8 cellular contexts compared by ENCODE assay signal in the genomic region with DNA sequence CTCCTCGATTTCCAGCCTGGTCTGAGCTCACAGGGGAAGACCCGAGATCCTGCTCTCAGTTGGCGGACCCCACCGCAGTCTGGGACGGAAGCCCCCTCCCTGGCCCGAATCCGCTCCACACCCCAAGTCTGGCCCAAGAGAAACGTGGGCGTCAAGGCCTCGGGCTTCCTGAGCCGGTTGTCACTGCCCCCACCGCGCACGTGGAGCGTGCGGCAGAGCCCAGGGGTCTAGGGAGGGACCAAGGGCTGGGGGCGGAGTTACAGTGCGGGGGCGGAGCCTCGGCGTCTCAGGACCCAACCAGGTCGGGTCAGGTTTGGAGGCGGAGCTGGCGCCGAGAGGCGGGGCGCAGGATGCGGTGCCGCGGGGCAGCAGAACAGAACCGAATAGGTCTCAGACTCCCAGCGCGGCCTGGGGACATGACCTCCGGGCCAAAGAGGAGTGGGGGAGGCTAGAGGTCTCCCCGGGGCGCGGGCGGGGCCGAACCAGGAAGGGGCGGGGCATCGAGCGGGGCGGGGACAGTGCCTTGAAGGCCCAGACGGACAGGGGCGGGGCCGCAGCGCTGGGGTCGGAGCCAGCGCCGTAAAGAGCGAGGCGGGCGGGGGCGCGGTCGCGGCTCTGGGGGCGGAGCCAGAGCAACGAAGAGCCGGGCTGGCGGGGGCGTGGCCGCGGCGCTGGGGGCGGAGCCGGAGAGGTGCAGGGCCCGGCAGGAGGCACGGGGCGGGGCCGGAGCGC. TPM values are rescaled to one million over a fixed set of nuclear protein-coding genes. Genes with fewer than 3 reads are reported as not detected.
A peak's percentile ranks its signal among the peaks of the same experiment; 100 is the strongest.
DNase-seq lines count a peak whose midpoint lies in the region; ATAC-seq and TF ChIP-seq lines count a peak whose summit lies in the region.

No MANE protein-coding gene starts in this region.

- intact Hi-C loops in right lobe of liver (cut with DNase I) = no loop called here

- WGBS in right lobe of liver (ENCODE audit: insufficient coverage, low coverage, low lambda C conversion rate, missing lambda C conversion rate) = 2% methylated on average over 35 of the region's 72 CpGs

- TF ChIP-seq CTCF in right lobe of liver (IDR thresholded peaks at IDR 0.05) = no peak

- H3K27me3 ChIP-seq in right lobe of liver = no peaks in the 10 kb centered on the region

- H3K27ac ChIP-seq in right lobe of liver = peak overlapping the region in 1 of 3 donors; percentile 40

- peak; percentile 62 for ATAC-seq in GM19035 (IDR thresholded peaks at IDR 0.05; ENCODE audit: unreplicated experiment)
- ATAC-seq in HG03354 (IDR thresholded peaks at IDR 0.05; ENCODE audit: poor library complexity, severe bottlenecking, unreplicated experiment) = peak; percentile 59
- ATAC-seq in right lobe of liver = peak; percentile 84 to 89 (median 84)

- DNase-seq in AG20443 (ENCODE audit: low spot score) (peak; percentile 100), NCI-H526 treated with DMSO at 0.1 percent for 48 hours (lab: John Stamatoyannopoulos, UW) (peak; percentile 82), dermis microvascular lymphatic vessel endothelial cell (ENCODE audit: low read depth in 2 of 2) (peak; percentile 81 to 96), right lobe of liver (peak; percentile 99)
- peak; percentile 98 for DNase-seq in activated CD4-positive, alpha-beta T cell treated with anti-CD3 and anti-CD28 coated beads, Interleukin-2, amount 50 U/mL, for 48 hours
- DNase-seq in stimulated activated CD4-positive, alpha-beta T cell treated with anti-CD3 and anti-CD28 coated beads, Interleukin-4, amount 100 ng/mL, for 1 hour = peak; percentile 100

- H3K36me3 ChIP-seq in right lobe of liver = no peaks in the 10 kb centered on the region

- peak overlapping the region; percentile 40 to 61 (median 49) for H3K4me3 ChIP-seq in right lobe of liver

- H3K4me1 ChIP-seq in right lobe of liver = peaks cover 0 to 21% (median 5%) of the 10 kb centered on the region in 4 donors

- H3K9me3 ChIP-seq in right lobe of liver = no peaks in the 10 kb centered on the region

- TF ChIP-seq POLR2A in right lobe of liver (IDR thresholded peaks at IDR 0.05) = peak; percentile 12

RNA-seq across cellular contexts. Expression of a gene that starts 0.4 kb away (rescaled TPM):
- total RNA-seq in dermis microvascular lymphatic vessel endothelial cell = 0.64 and 1.6 TPM in 2 replicates
- total RNA-seq in right lobe of liver = 10 to 100 TPM in 2 of 6 experiments, 1 to 10 TPM in 4; 3.8 to 15.5 (median 8.3) TPM
